Comparison of ENCODE assay signal across 8 cellular contexts in the genomic region with DNA sequence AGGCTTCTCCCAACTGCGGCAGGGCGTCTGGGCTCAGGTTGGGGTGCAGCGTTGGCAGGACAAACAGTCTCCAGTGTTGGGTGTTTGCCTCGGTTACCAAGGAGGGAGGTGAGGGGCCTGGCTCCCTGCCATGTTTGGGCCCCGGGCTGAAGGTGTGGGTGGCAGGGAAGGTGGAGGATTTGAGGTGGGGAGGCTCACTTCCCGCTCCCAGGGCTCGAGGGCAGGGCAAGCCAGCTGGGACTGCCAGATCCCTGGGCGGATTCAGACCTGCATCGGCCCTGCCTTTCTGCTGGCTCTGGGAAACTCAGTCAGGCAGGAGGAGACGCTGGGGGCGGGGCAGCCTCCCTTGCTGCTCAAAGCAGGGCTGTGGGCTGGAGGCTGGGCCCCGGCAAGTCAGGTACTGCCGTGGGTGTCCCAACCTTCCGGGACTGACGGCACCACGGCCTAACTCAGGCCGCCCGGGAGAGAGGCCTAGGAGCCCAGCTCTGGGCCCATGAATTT. TPM values are rescaled to one million over a fixed set of nuclear protein-coding genes. Genes with fewer than 3 reads are reported as not detected.
DNase-seq lines count a peak whose midpoint lies in the region; ATAC-seq and TF ChIP-seq lines count a peak whose summit lies in the region.
"Had no signal": no experiment of that assay in that cellular context is flagged by ENCODE, and none has a peak within 500 bp of the region (broad histone marks: within the 10 kb centered on the region; RNA-seq: fewer than 3 reads in every experiment).

No MANE protein-coding gene starts in this region.

- H3K36me3 Mint-ChIP-seq in glutamatergic neuron (ENCODE audit: unreplicated experiment): no peaks in the 10 kb centered on the region

- H3K27ac Mint-ChIP-seq in glutamatergic neuron (ENCODE audit: unreplicated experiment): no peak overlapping the region

- TF ChIP-seq CTCF in glutamatergic neuron (IDR thresholded peaks at IDR 0.05; ENCODE audit: partially characterized antibody, unreplicated experiment): no peak
- no peak for TF ChIP-seq CTCF in suprapubic skin (IDR thresholded peaks at IDR 0.05)

- no peak overlapping the region for H3K4me3 Mint-ChIP-seq in glutamatergic neuron (ENCODE audit: unreplicated experiment)

- no peak for ATAC-seq in HG03095 (IDR thresholded peaks at IDR 0.05; ENCODE audit: unreplicated experiment)

- H3K4me1 Mint-ChIP-seq in glutamatergic neuron (ENCODE audit: low read depth, unreplicated experiment): peaks cover 3% of the 10 kb centered on the region

- no peaks in the 10 kb centered on the region for H3K27me3 ChIP-seq in suprapubic skin

- H3K27ac ChIP-seq in suprapubic skin: peak overlapping the region; percentile 99

- H3K4me1 ChIP-seq in suprapubic skin: peaks cover 93% of the 10 kb centered on the region

- no peaks in the 10 kb centered on the region for H3K9me3 ChIP-seq in suprapubic skin

- peaks cover 1% of the 10 kb centered on the region for H3K9me3 Mint-ChIP-seq in glutamatergic neuron (ENCODE audit: unreplicated experiment)

- H3K27me3 Mint-ChIP-seq in glutamatergic neuron (ENCODE audit: unreplicated experiment): peaks cover 6% of the 10 kb centered on the region

- no peak for TF ChIP-seq POLR2A in suprapubic skin (IDR thresholded peaks at IDR 0.05)

- WGBS in suprapubic skin: 27% methylated on average over 6 of the region's 18 CpGs

- H3K4me3 ChIP-seq in suprapubic skin: no peak overlapping the region

- TF ChIP-seq EP300 in suprapubic skin (IDR thresholded peaks at IDR 0.05): no peak

- DNase-seq in NCI-H2227 treated with DMSO at 0.1 percent for 48 hours (lab: John Stamatoyannopoulos, UW) (peak; percentile 24), glutamatergic neuron (peak; percentile 68), suprapubic skin (ENCODE audit: low spot score in 2 of 2) (peak; percentile 92 to 93), NCI-H1436 treated with DMSO at 0.1 percent for 48 hours (lab: John Stamatoyannopoulos, UW) (no peak), germinal center (ENCODE audit: low spot score) (no peak)
- DNase-seq: activated T-cell treated with anti-CD3 and anti-CD28 coated beads, Interleukin-2, amount 50 U/mL, for 48 hours; effector CD4-positive, alpha-beta T cell had no signal

- H3K36me3 ChIP-seq in suprapubic skin: no peaks in the 10 kb centered on the region

RNA-seq across cellular contexts. Expression of gene KRT17, which starts 31.3 kb away (rescaled TPM):
- total RNA-seq in glutamatergic neuron (ENCODE audit: unreplicated experiment): not detected
- total RNA-seq in suprapubic skin: 1,000 to 10,000 TPM in 2 of 4 donors, 100 to 1,000 TPM in 2; 434 to 2,751 (median 1,314) TPM

RNA-seq across cellular contexts. Expression of gene EIF1, which starts 33.0 kb away (rescaled TPM):
- 1,088 TPM for total RNA-seq in glutamatergic neuron (ENCODE audit: unreplicated experiment)
- total RNA-seq in suprapubic skin: 100 to 1,000 TPM; 238 to 471 (median 430) TPM

RNA-seq across cellular contexts. Expression of gene KRT16, which starts 43.1 kb away (rescaled TPM):
- total RNA-seq in glutamatergic neuron (ENCODE audit: unreplicated experiment) (not detected), suprapubic skin (100 to 1,000 TPM in 3 of 4 donors, 10 to 100 TPM in 1; 65.7 to 772 (median 341) TPM)

RNA-seq across cellular contexts. Expression of gene GAST, which starts 56.5 kb away (rescaled TPM):
- total RNA-seq in glutamatergic neuron (ENCODE audit: unreplicated experiment) (not detected), suprapubic skin (not detected)

Comparison
In these comparisons a context has a peak if more than half of its experiments do, and no peak if none do; other contexts are left out.
1. DNase-seq: peak in NCI-H2227 treated with DMSO at 0.1 percent for 48 hours (single experiment), glutamatergic neuron (single experiment) and suprapubic skin (2 of 2); none in NCI-H1436 treated with DMSO at 0.1 percent for 48 hours (single experiment) and germinal center (single experiment).
2. RNA of gene KRT17, which starts 31.3 kb away (total RNA-seq): 434 to 2,751 TPM in suprapubic skin; not detected in glutamatergic neuron (single experiment); every median in the first group is over 100 times any median in the second.
3. RNA of gene KRT16, which starts 43.1 kb away (total RNA-seq): 65.7 to 772 TPM in suprapubic skin; not detected in glutamatergic neuron (single experiment); every median in the first group is over 10 times any median in the second.